In genomic region chr12:68406134-68406576, GRCh38 we compare ENCODE assay signal across 8 cellular contexts.
DNase-seq lines count a peak whose midpoint lies in the region; TF ChIP-seq lines count a peak whose summit lies in the region.

No MANE protein-coding gene starts in this region.

- no peak overlapping the region for H3K4me3 ChIP-seq in suprapubic skin

- TF ChIP-seq POLR2A in suprapubic skin (IDR thresholded peaks at IDR 0.05), result no peak

- no peak for TF ChIP-seq EP300 in suprapubic skin (IDR thresholded peaks at IDR 0.05)

- peak; percentile 58 for TF ChIP-seq CTCF in C4-2B (conservative IDR thresholded peaks at IDR 0.05)
- TF ChIP-seq CTCF in suprapubic skin (IDR thresholded peaks at IDR 0.05), result no peak
- no peak for TF ChIP-seq CTCF in GM13977 (IDR thresholded peaks at IDR 0.05; ENCODE audit: extremely low read depth, insufficient read depth, missing control alignments)

- in situ Hi-C loops in GM13977 (cut with MboI; ENCODE audit: low pct_unique_long_range_greater_than_20kb, low sequenced_read_pairs, unreplicated experiment), result no loop called here

- H3K27me3 ChIP-seq in suprapubic skin, result no peaks in the 10 kb centered on the region

- H3K27ac ChIP-seq in C4-2B (peak overlapping the region; percentile 35), caudate nucleus (ENCODE audit: low read depth, low read length) (no peak overlapping the region), suprapubic skin (peak overlapping the region; percentile 62)

- H3K36me3 ChIP-seq in suprapubic skin, result no peaks in the 10 kb centered on the region

- peak; percentile 83 for DNase-seq in M059J (ENCODE audit: low read depth)
- peak in 47 of 61 donors; percentile 2 to 84 (median 24) for DNase-seq in caudate nucleus (lab: John Stamatoyannopoulos, UW)
- peak; percentile 58 for DNase-seq in kidney tubule cell (ENCODE audit: low spot score)
- peak; percentile 93 to 95 for DNase-seq in suprapubic skin (ENCODE audit: low spot score in 2 of 2)
- no peak for DNase-seq in stimulated activated CD4-positive, alpha-beta T cell treated with anti-CD3 and anti-CD28 coated beads, Interleukin-12 subunit alpha, Interleukin-12 subunit beta, amount 100 ng/mL, for 4 hours
- DNase-seq in GM13977 (ENCODE audit: low spot score), result no peak
- DNase-seq in OCI-M2 (lab: John Stamatoyannopoulos, UW; ENCODE audit: unreplicated experiment), result no peak

- peaks cover 21% of the 10 kb centered on the region for H3K4me1 ChIP-seq in suprapubic skin

- whole genome bisulfite sequencing in suprapubic skin, result 3% methylated on average over 5 of the region's 5 CpGs

- H3K9me3 ChIP-seq in suprapubic skin, result no peaks in the 10 kb centered on the region

Comparison
In these comparisons a context has a peak if more than half of its experiments do, and no peak if none do; other contexts are left out.
1. DNase-seq: peak in M059J (single experiment), caudate nucleus (47 of 61), kidney tubule cell (single experiment) and suprapubic skin (2 of 2); none in stimulated activated CD4-positive, alpha-beta T cell treated with anti-CD3 and anti-CD28 coated beads, Interleukin-12 subunit alpha, Interleukin-12 subunit beta, amount 100 ng/mL, for 4 hours (single experiment), GM13977 (single experiment) and OCI-M2 (single experiment).